8 cellular contexts compared by ENCODE assay signal in genomic region chr2:152715854-152716428, GRCh38. TPM values are rescaled to one million over a fixed set of nuclear protein-coding genes. Genes with fewer than 3 reads are reported as not detected.
DNase-seq lines count a peak whose midpoint lies in the region; ATAC-seq and TF ChIP-seq lines count a peak whose summit lies in the region.

No MANE protein-coding gene starts in this region.

- H3K9ac ChIP-seq in iPS-15b (ENCODE audit: low read depth, low read length), result peak overlapping the region; percentile 95

- no peaks in the 10 kb centered on the region for H3K9me3 ChIP-seq in iPS-15b (ENCODE audit: control insufficient read depth, insufficient read depth, low read length)

- H3K9me3 Mint-ChIP-seq in activated CD8-positive, alpha-beta T cell treated with anti-CD3 and anti-CD28 coated beads for 36 hours, result no peaks in the 10 kb centered on the region

- H3K4me1 ChIP-seq in iPS-15b (ENCODE audit: control insufficient read depth, insufficient read depth, low read length), result peaks cover 4% of the 10 kb centered on the region

- no peaks in the 10 kb centered on the region for H3K27me3 Mint-ChIP-seq in activated CD8-positive, alpha-beta T cell treated with anti-CD3 and anti-CD28 coated beads for 36 hours

- H3K4me3 ChIP-seq in iPS-15b (ENCODE audit: low read depth, low read length), result peak overlapping the region; percentile 98

- no peaks in the 10 kb centered on the region for H3K36me3 ChIP-seq in iPS-15b (ENCODE audit: control insufficient read depth, insufficient read depth, low read length)

- TF ChIP-seq CTCF in LNCAP (IDR thresholded peaks at IDR 0.05), result peak; percentile 55
- TF ChIP-seq CTCF in activated CD8-positive, alpha-beta T cell treated with anti-CD3 and anti-CD28 coated beads for 36 hours (IDR thresholded peaks at IDR 0.05), result peak; percentile 66

- POLR2A ChIA-PET in activated CD8-positive, alpha-beta T cell treated with anti-CD3 and anti-CD28 coated beads for 36 hours (lab: Charles Lee), result interaction anchor here (1.5 to 5.0 kb wide), 4 partner anchors 11 to 22 kb away, joined by 3 to 48 read pairs (median 12); no protein-coding TSS in a partner anchor

- peak; percentile 29 for DNase-seq in activated naive CD4-positive, alpha-beta T cell treated with Interleukin-2 at 50 U/mL for 16 hours
- DNase-seq in activated naive CD4-positive, alpha-beta T cell (lab: John Stamatoyannopoulos, UW), result no peak
- DNase-seq in activated CD8-positive, alpha-beta T cell treated with anti-CD3 and anti-CD28 coated beads for 36 hours, result peak; percentile 62
- peak; percentile 37 for DNase-seq in stimulated activated naive CD8-positive, alpha-beta T cell treated with anti-CD3 and anti-CD28 coated beads, Interleukin-15, Interleukin-2, amounts not matched to agents 100 U/mL and 50 U/mL, for 24 hours

- H3K36me3 Mint-ChIP-seq in activated CD8-positive, alpha-beta T cell treated with anti-CD3 and anti-CD28 coated beads for 36 hours (ENCODE audit: low read depth), result peaks cover 54% of the 10 kb centered on the region

- H3K27me3 ChIP-seq in iPS-15b (ENCODE audit: control insufficient read depth, insufficient read depth, low read length), result no peaks in the 10 kb centered on the region

- peak overlapping the region; percentile 99 for H3K27ac Mint-ChIP-seq in activated CD8-positive, alpha-beta T cell treated with anti-CD3 and anti-CD28 coated beads for 36 hours

- intact Hi-C loops in activated CD8-positive, alpha-beta T cell treated with anti-CD3 and anti-CD28 coated beads for 36 hours (cut with micrococcal nuclease), result no loop called here

- H3K4me3 Mint-ChIP-seq in activated CD8-positive, alpha-beta T cell treated with anti-CD3 and anti-CD28 coated beads for 36 hours, result peak overlapping the region; percentile 100

- no peak for ATAC-seq in activated CD8-positive, alpha-beta T cell treated with anti-CD3 and anti-CD28 coated beads for 36 hours
- no peak for ATAC-seq in stimulated activated naive CD8-positive, alpha-beta T cell treated with anti-CD3 and anti-CD28 coated beads, Interleukin-15, Interleukin-2, amounts not matched to agents 100 U/mL and 50 U/mL, for 24 hours
- no peak for ATAC-seq in activated CD4-positive, CD25-positive, alpha-beta regulatory T cell treated with anti-CD3 and anti-CD28 coated beads, Interleukin-2, amount 50 U/mL, for 24 hours
- no peak for ATAC-seq in HG03159 (IDR thresholded peaks at IDR 0.05; ENCODE audit: unreplicated experiment)

- peaks cover 54% of the 10 kb centered on the region for H3K4me1 Mint-ChIP-seq in activated CD8-positive, alpha-beta T cell treated with anti-CD3 and anti-CD28 coated beads for 36 hours (ENCODE audit: low read depth)

- CTCF ChIA-PET in activated CD8-positive, alpha-beta T cell treated with anti-CD3 and anti-CD28 coated beads for 36 hours (lab: Charles Lee), result interaction anchor here (0.8 to 3.2 kb wide), 12 partner anchors 9 to 540 kb away, joined by 3 to 20 read pairs (median 6); partner anchors contain the start of gene STAM2

RNA-seq across cellular contexts. Expression of gene PRPF40A, which starts 1.3 kb away (rescaled TPM):
- 100 to 1,000 TPM; 145 to 148 TPM for total RNA-seq in activated CD8-positive, alpha-beta T cell treated with anti-CD3 and anti-CD28 coated beads for 36 hours

RNA-seq across cellular contexts. Expression of gene ARL6IP6, which starts 2.5 kb away (rescaled TPM):
- 10 to 100 TPM; 21.0 to 29.8 TPM for total RNA-seq in activated CD8-positive, alpha-beta T cell treated with anti-CD3 and anti-CD28 coated beads for 36 hours

Comparison
In these comparisons a context has a peak if more than half of its experiments do, and no peak if none do; other contexts are left out.
1. DNase-seq: peak in activated naive CD4-positive, alpha-beta T cell treated with Interleukin-2 at 50 U/mL for 16 hours (single experiment), activated CD8-positive, alpha-beta T cell treated with anti-CD3 and anti-CD28 coated beads for 36 hours (single experiment) and stimulated activated naive CD8-positive, alpha-beta T cell treated with anti-CD3 and anti-CD28 coated beads, Interleukin-15, Interleukin-2, amounts not matched to agents 100 U/mL and 50 U/mL, for 24 hours (single experiment); none in activated naive CD4-positive, alpha-beta T cell (0 of 4).